Comparison of ENCODE assay signal across 1 cellular context in genomic region chr17:64081802-64082799, GRCh38.
A peak's percentile ranks its signal among the peaks of the same experiment; 100 is the strongest.
TF ChIP-seq lines count a peak whose summit lies in the region.

No MANE protein-coding gene starts in this region.

TF ChIP-seq in HepG2, 621 proteins besides CTCF, POLR2A, EP300 and RAD21 (continued from another document and continues in another):
- TF ChIP-seq ZNF598 (CRISPR knock-in tag; IDR thresholded peaks at IDR 0.05; ENCODE audit: borderline replicate concordance) (0 out of 2 replicates have a peak, but pooled peaks have one; percentile 38), ZNF652 (CRISPR knock-in tag; IDR thresholded peaks at IDR 0.05; ENCODE audit: borderline replicate concordance, low read depth) (no peak), ZNF510 (CRISPR knock-in tag; IDR thresholded peaks at IDR 0.05; ENCODE audit: low read depth) (peak; percentile 86; the same call in 1 of the 2 replicates), STAT6 (CRISPR knock-in tag; IDR thresholded peaks at IDR 0.05; ENCODE audit: borderline replicate concordance) (peak; percentile 89; the same call in 1 of the 2 replicates), LCORL (IDR thresholded peaks at IDR 0.05) (peak; percentile 74), LCORL (CRISPR knock-in tag; IDR thresholded peaks at IDR 0.05) (peak; percentile 90), KMT2B (CRISPR knock-in tag; IDR thresholded peaks at IDR 0.05) (peak; percentile 69), ATF7-NPFF (CRISPR knock-in tag; IDR thresholded peaks at IDR 0.05; ENCODE audit: low read depth) (peak; percentile 67), ZNF570 (CRISPR knock-in tag; IDR thresholded peaks at IDR 0.05; ENCODE audit: borderline replicate concordance) (no peak), ARID2 (CRISPR knock-in tag; IDR thresholded peaks at IDR 0.05; ENCODE audit: borderline replicate concordance) (peak; percentile 47; the same call in 1 of the 2 replicates), ZNF614 (CRISPR knock-in tag; IDR thresholded peaks at IDR 0.05; ENCODE audit: borderline replicate concordance) (peak; percentile 91), ZNF207 (IDR thresholded peaks at IDR 0.05; ENCODE audit: borderline replicate concordance) (no peak), ZNF749 (CRISPR knock-in tag; IDR thresholded peaks at IDR 0.05; ENCODE audit: borderline replicate concordance) (peak; percentile 34; the same call in 1 of the 2 replicates), HOXD1 (CRISPR knock-in tag; IDR thresholded peaks at IDR 0.05) (peak; percentile 95), NFYC (CRISPR knock-in tag; IDR thresholded peaks at IDR 0.05) (peak; percentile 15; the same call in 1 of the 2 replicates), FOXA3 (CRISPR knock-in tag; IDR thresholded peaks at IDR 0.05) (peak; percentile 99), RARA (CRISPR knock-in tag; IDR thresholded peaks at IDR 0.05) (peak; percentile 89), TRAFD1 (CRISPR knock-in tag; IDR thresholded peaks at IDR 0.05; ENCODE audit: borderline replicate concordance) (peak; percentile 75; the same call in 1 of the 2 replicates), JUNB (CRISPR knock-in tag; IDR thresholded peaks at IDR 0.05; ENCODE audit: borderline replicate concordance) (peak; percentile 82; the same call in 1 of the 2 replicates), SMARCC2 (IDR thresholded peaks at IDR 0.05) (0 out of 2 replicates have a peak, but pooled peaks have one; percentile 37), HNRNPK (IDR thresholded peaks at IDR 0.05; ENCODE audit: low read depth, low read length, poor library complexity, severe bottlenecking) (no peak), RXRB (CRISPR knock-in tag; IDR thresholded peaks at IDR 0.05; ENCODE audit: borderline replicate concordance) (peak; percentile 94), SKI (IDR thresholded peaks at IDR 0.05; ENCODE audit: partially characterized antibody) (peak; percentile 84), ZNF362 (CRISPR knock-in tag; IDR thresholded peaks at IDR 0.05; ENCODE audit: borderline replicate concordance) (peak; percentile 51; the same call in 1 of the 2 replicates), ZNF264 (CRISPR knock-in tag; IDR thresholded peaks at IDR 0.05) (peak; percentile 85; the same call in 1 of the 2 replicates), MYPOP (CRISPR knock-in tag; IDR thresholded peaks at IDR 0.05) (peak; percentile 97; the same call in 1 of the 2 replicates), ZNF543 (CRISPR knock-in tag; IDR thresholded peaks at IDR 0.05) (0 out of 2 replicates have a peak, but pooled peaks have one; percentile 49), ATF4 (CRISPR knock-in tag; IDR thresholded peaks at IDR 0.05) (peak; percentile 66 to 100; a peak in 3 of 4 replicates), SNAI1 (CRISPR knock-in tag; IDR thresholded peaks at IDR 0.05; ENCODE audit: borderline replicate concordance) (no peak), ZNF709 (CRISPR knock-in tag; IDR thresholded peaks at IDR 0.05) (peak; percentile 84), SMYD3 (CRISPR knock-in tag; IDR thresholded peaks at IDR 0.05) (peak; percentile 78; the same call in 1 of the 2 replicates), SIN3A (IDR thresholded peaks at IDR 0.05; ENCODE audit: borderline replicate concordance, low read depth, low read length) (peak; percentile 8; the same call in 1 of the 2 replicates), TCF7 (IDR thresholded peaks at IDR 0.05; ENCODE audit: low read depth) (peak; percentile 83), ATF7 (IDR thresholded peaks at IDR 0.05) (peak; percentile 76), ATF7 (CRISPR knock-in tag; IDR thresholded peaks at IDR 0.05) (no peak), ZBTB34 (CRISPR knock-in tag; IDR thresholded peaks at IDR 0.05) (peak; percentile 59; the same call in 1 of the 2 replicates), ZNF232 (CRISPR knock-in tag; IDR thresholded peaks at IDR 0.05; ENCODE audit: borderline replicate concordance) (0 out of 2 replicates have a peak, but pooled peaks have one; percentile 72), HNRNPH1 (optimal IDR thresholded peaks at IDR 0.05; ENCODE audit: low read depth, low read length) (no peak), CENPT (CRISPR knock-in tag; IDR thresholded peaks at IDR 0.05; ENCODE audit: low read depth) (no peak), HES4 (CRISPR knock-in tag; IDR thresholded peaks at IDR 0.05; ENCODE audit: borderline replicate concordance) (no peak), ZNF747 (CRISPR knock-in tag; IDR thresholded peaks at IDR 0.05; ENCODE audit: borderline replicate concordance) (peak; percentile 71; the same call in 1 of the 2 replicates), TP53 (CRISPR knock-in tag; conservative IDR thresholded peaks at IDR 0.05) (peak; percentile 75; the same call in 1 of the 2 replicates), NCOA1 (CRISPR knock-in tag; IDR thresholded peaks at IDR 0.05) (no peak), PLSCR1 (CRISPR knock-in tag; IDR thresholded peaks at IDR 0.05; ENCODE audit: borderline replicate concordance) (no peak), ZNF12 (CRISPR knock-in tag; IDR thresholded peaks at IDR 0.05) (peak; percentile 45; the same call in 1 of the 2 replicates), ZGPAT (CRISPR knock-in tag; IDR thresholded peaks at IDR 0.05) (peak; percentile 95), ZNF260 (CRISPR knock-in tag; IDR thresholded peaks at IDR 0.05; ENCODE audit: borderline replicate concordance, low read depth) (no peak), FUBP1 (CRISPR knock-in tag; IDR thresholded peaks at IDR 0.05; ENCODE audit: borderline replicate concordance) (0 out of 2 replicates have a peak, but pooled peaks have one; percentile 83), CSRNP1 (CRISPR knock-in tag; IDR thresholded peaks at IDR 0.05) (peak; percentile 59; the same call in 1 of the 2 replicates), FIP1L1 (IDR thresholded peaks at IDR 0.05; ENCODE audit: borderline replicate concordance, insufficient read depth, low read depth, low read length) (no peak), CBX1 (IDR thresholded peaks at IDR 0.05; ENCODE audit: low read depth) (peak; percentile 43), FOXM1 (CRISPR knock-in tag; IDR thresholded peaks at IDR 0.05) (no peak), TARDBP (CRISPR knock-in tag; IDR thresholded peaks at IDR 0.05) (peak; percentile 86; the same call in 1 of the 2 replicates), NR2F6 (IDR thresholded peaks at IDR 0.05) (no peak), NR2F6 (CRISPR knock-in tag; IDR thresholded peaks at IDR 0.05) (peak; percentile 68; the same call in 1 of the 2 replicates)
